In genomic region chr16:23391381-23392222, GRCh38 we compare ENCODE assay signal across 23 cellular contexts.
"Had no signal": no experiment of that assay in that cellular context is flagged by ENCODE, and none has a peak within 500 bp of the region (broad histone marks: within the 10 kb centered on the region; RNA-seq: fewer than 3 reads in every experiment).

No MANE protein-coding gene starts in this region.

- DNase-seq: activated CD4-positive, alpha-beta memory T cell treated with anti-CD3 and anti-CD28 coated beads for 36 hours; activated CD4-positive, alpha-beta T cell treated with anti-CD3 and anti-CD28 coated beads for 36 hours; activated effector memory CD4-positive, alpha-beta T cell treated with anti-CD3 and anti-CD28 coated beads, Interleukin-2, amount 50 U/mL, for 16 hours; activated T-cell treated with anti-CD3 and anti-CD28 coated beads, Interleukin-2, amount 50 U/mL, for 4 hours; amniotic stem cell; body of pancreas; effector memory CD4-positive, alpha-beta T cell; foreskin melanocyte; head of caudate nucleus; immature natural killer cell; naive thymus-derived CD4-positive, alpha-beta T cell; right cardiac atrium; small intestine; stimulated activated CD4-positive, alpha-beta T cell treated with anti-CD3 and anti-CD28 coated beads, Interleukin-4, amount 100 ng/mL, for 4 hours; stimulated activated CD8-positive, alpha-beta memory T cell treated with anti-CD3 and anti-CD28 coated beads, Interleukin-4, amount 100 ng/mL, for 48 hours; stimulated activated naive CD4-positive, alpha-beta T cell treated with Interleukin-2 at 50 U/mL for 16 hours; T-helper 1 cell; WERI-Rb-1 had no signal

- ATAC-seq: activated CD4-positive, alpha-beta T cell treated with anti-CD3 and anti-CD28 coated beads for 36 hours; activated T-cell treated with anti-CD3 and anti-CD28 coated beads, Interleukin-2, amount 50 U/mL, for 4 hours; body of pancreas; naive thymus-derived CD4-positive, alpha-beta T cell; right cardiac atrium; SK-N-SH treated with all-trans-retinoic acid at 6 μM for 48 hours had no signal

- H3K27me3 Mint-ChIP-seq: activated CD4-positive, alpha-beta memory T cell treated with anti-CD3 and anti-CD28 coated beads for 36 hours; activated CD4-positive, alpha-beta T cell treated with anti-CD3 and anti-CD28 coated beads for 36 hours; activated naive CD4-positive, alpha-beta T cell treated with anti-CD3 and anti-CD28 coated beads, Interleukin-2, amount 50 U/mL, for 24 hours; central memory CD8-positive, alpha-beta T cell; dendritic cell treated with granulocyte-macrophage colony-stimulating factor and Interleukin-4, amounts not matched to agents 40 ng/mL and 50 ng/mL, for 4 days; naive thymus-derived CD4-positive, alpha-beta T cell had no signal

- H3K4me3 Mint-ChIP-seq: activated CD4-positive, alpha-beta memory T cell treated with anti-CD3 and anti-CD28 coated beads for 36 hours; activated CD4-positive, alpha-beta T cell treated with anti-CD3 and anti-CD28 coated beads for 36 hours; activated naive CD4-positive, alpha-beta T cell treated with anti-CD3 and anti-CD28 coated beads, Interleukin-2, amount 50 U/mL, for 24 hours; activated T-cell treated with anti-CD3 and anti-CD28 coated beads, Interleukin-2, amount 50 U/mL, for 4 hours; central memory CD8-positive, alpha-beta T cell; dendritic cell treated with granulocyte-macrophage colony-stimulating factor and Interleukin-4, amounts not matched to agents 40 ng/mL and 50 ng/mL, for 4 days; immature natural killer cell; naive thymus-derived CD4-positive, alpha-beta T cell had no signal

- H3K4me1 Mint-ChIP-seq: activated CD4-positive, alpha-beta T cell treated with anti-CD3 and anti-CD28 coated beads for 36 hours; activated naive CD4-positive, alpha-beta T cell treated with anti-CD3 and anti-CD28 coated beads, Interleukin-2, amount 50 U/mL, for 24 hours; central memory CD8-positive, alpha-beta T cell; immature natural killer cell; naive thymus-derived CD4-positive, alpha-beta T cell had no signal

- H3K9me3 Mint-ChIP-seq: activated CD4-positive, alpha-beta memory T cell treated with anti-CD3 and anti-CD28 coated beads for 36 hours; activated naive CD4-positive, alpha-beta T cell treated with anti-CD3 and anti-CD28 coated beads, Interleukin-2, amount 50 U/mL, for 24 hours; activated T-cell treated with anti-CD3 and anti-CD28 coated beads, Interleukin-2, amount 50 U/mL, for 4 hours; central memory CD8-positive, alpha-beta T cell; dendritic cell treated with granulocyte-macrophage colony-stimulating factor and Interleukin-4, amounts not matched to agents 40 ng/mL and 50 ng/mL, for 4 days; immature natural killer cell; naive thymus-derived CD4-positive, alpha-beta T cell had no signal

- H3K4me3 ChIP-seq: body of pancreas, transverse colon had no signal

- H3K27ac ChIP-seq: WERI-Rb-1 had no signal

- H3K9me3 ChIP-seq: body of pancreas, transverse colon had no signal

- H3K27me3 ChIP-seq: body of pancreas, transverse colon had no signal

- H3K27ac Mint-ChIP-seq: activated CD4-positive, alpha-beta memory T cell treated with anti-CD3 and anti-CD28 coated beads for 36 hours; activated CD4-positive, alpha-beta T cell treated with anti-CD3 and anti-CD28 coated beads for 36 hours; activated naive CD4-positive, alpha-beta T cell treated with anti-CD3 and anti-CD28 coated beads, Interleukin-2, amount 50 U/mL, for 24 hours; dendritic cell treated with granulocyte-macrophage colony-stimulating factor and Interleukin-4, amounts not matched to agents 40 ng/mL and 50 ng/mL, for 4 days; immature natural killer cell; naive thymus-derived CD4-positive, alpha-beta T cell had no signal

- H3K4me1 ChIP-seq: body of pancreas had no signal
